Comparison of ENCODE assay signal across 17 cellular contexts in genomic region chr9:133527444-133527920, GRCh38. TPM values are rescaled to one million over a fixed set of nuclear protein-coding genes. Genes with fewer than 3 reads are reported as not detected.
DNase-seq lines count a peak whose midpoint lies in the region; ATAC-seq, FAIRE-seq and TF ChIP-seq lines count a peak whose summit lies in the region.
"Had no signal": no experiment of that assay in that cellular context is flagged by ENCODE, and none has a peak within 500 bp of the region (broad histone marks: within the 10 kb centered on the region; RNA-seq: fewer than 3 reads in every experiment).

No MANE protein-coding gene starts in this region.

- H3K27me3 ChIP-seq in ascending aorta: no peaks in the 10 kb centered on the region

- no peak overlapping the region for H3K9ac ChIP-seq in kidney (ENCODE audit: low read length in 2 of 2)

- in situ Hi-C loops in G401 (cut with HindIII; ENCODE audit: low sequenced_read_pairs): no loop called here

- H3K4me3 ChIP-seq in ascending aorta: peak overlapping the region; percentile 10 to 40
- H3K4me3 ChIP-seq in kidney (ENCODE audit: low read length in 2 of 2): no peak overlapping the region

- FAIRE-seq in kidney (lab: Jason Lieb, UNC): no peak

- intact Hi-C loops in ascending aorta (cut with DNase I): no loop called here
- intact Hi-C loops in kidney (cut with DNase I): no loop called here

- TF ChIP-seq CTCF in ascending aorta (IDR thresholded peaks at IDR 0.05): no peak
- no peak for TF ChIP-seq CTCF in kidney (IDR thresholded peaks at IDR 0.05; ENCODE audit: borderline replicate concordance, extremely low read depth, insufficient read depth)

- H3K9me3 ChIP-seq in ascending aorta (no peaks in the 10 kb centered on the region), kidney (ENCODE audit: control insufficient read depth in 1 of 2, low read length in 2 of 2) (no peaks in the 10 kb centered on the region)

- peaks cover 4 to 15% of the 10 kb centered on the region in 2 donors for H3K4me1 ChIP-seq in ascending aorta
- H3K4me1 ChIP-seq in kidney (ENCODE audit: control insufficient read depth in 1 of 2, insufficient read depth in 1 of 2, low read depth in 1 of 2, low read length in 2 of 2): peaks cover 18 to 36% of the 10 kb centered on the region in 2 donors

- no peaks in the 10 kb centered on the region for H3K36me3 ChIP-seq in ascending aorta
- no peaks in the 10 kb centered on the region for H3K36me3 ChIP-seq in kidney (ENCODE audit: control insufficient read depth in 1 of 2, insufficient read depth in 2 of 2, low read length in 2 of 2)

- peak; percentile 54 for DNase-seq in G401 (ENCODE audit: low spot score)
- DNase-seq in ascending aorta (ENCODE audit: low spot score in 2 of 2): no peak
- peak; percentile 89 for DNase-seq in kidney
- peak; percentile 42 for DNase-seq in retina
- no peak for DNase-seq in SK-N-DZ (ENCODE audit: low spot score)
- no peak for DNase-seq in stimulated activated naive CD4-positive, alpha-beta T cell (lab: John Stamatoyannopoulos, UW)
- DNase-seq in activated CD8-positive, alpha-beta memory T cell treated with anti-CD3 and anti-CD28 coated beads for 24 hours: no peak
- DNase-seq: activated B cell treated with CpG ODN at 0.5 μM for 24 hours; activated T-cell treated with anti-CD3 and anti-CD28 coated beads for 4 hours; amniotic stem cell; DMS79 treated with DMSO at 0.1 percent for 48 hours; foreskin melanocyte; islet precursor cell; Karpas-422; NCI-H187; stimulated activated CD4-positive, alpha-beta T cell treated with anti-CD3 and anti-CD28 coated beads, Interleukin-15, amount 100 ng/mL, for 24 hours had no signal

- ATAC-seq in GM21825 (IDR thresholded peaks at IDR 0.05; ENCODE audit: unreplicated experiment): no peak

- H3K27ac ChIP-seq in ascending aorta (no peak overlapping the region), kidney (ENCODE audit: low read depth in 2 of 2, low read length in 2 of 2) (peak overlapping the region in 1 of 2 donors; percentile 32)

RNA-seq across cellular contexts. Expression of gene MYMK, which starts 2.7 kb away (rescaled TPM):
- 0.64 TPM in 1 of 2 replicates, not detected in the other for total RNA-seq in G401 (2014; rRNA removed; shearing (Covaris generic))
- not detected for total RNA-seq in ascending aorta
- not detected for total RNA-seq in kidney
- not detected for polyA plus RNA-seq in kidney (ENCODE audit: insufficient read depth, low read depth, low replicate concordance)
- polyA plus RNA-seq in SK-N-DZ (2014; cell fraction: cytosol; rRNA removed): not detected in 2 replicates
- polyA plus RNA-seq in SK-N-DZ (2014; cell fraction: nucleus; rRNA removed): not detected in 2 replicates
- total RNA-seq: activated B cell treated with CpG ODN at 0.5 μM for 24 hours had no signal

RNA-seq across cellular contexts. Expression of gene ADAMTSL2, which starts 7.0 kb away (rescaled TPM):
- total RNA-seq in G401 (2014; rRNA removed; shearing (Covaris generic)): not detected in 2 replicates
- total RNA-seq in ascending aorta: 3.4 TPM
- 32.1 TPM for total RNA-seq in kidney
- 20.0 TPM for polyA plus RNA-seq in kidney (ENCODE audit: insufficient read depth, low read depth, low replicate concordance)
- polyA plus RNA-seq in SK-N-DZ (2014; cell fraction: cytosol; rRNA removed): 6.8 and 6.9 TPM in 2 replicates
- polyA plus RNA-seq in SK-N-DZ (2014; cell fraction: nucleus; rRNA removed): 9.5 and 10.8 TPM in 2 replicates
- total RNA-seq: activated B cell treated with CpG ODN at 0.5 μM for 24 hours had no signal

RNA-seq across cellular contexts. Expression of gene SLC2A6, which starts 48.6 kb away (rescaled TPM):
- 5.5 and 6.8 TPM in 2 replicates for total RNA-seq in G401 (2014; rRNA removed; shearing (Covaris generic))
- total RNA-seq in ascending aorta: 8.7 TPM
- total RNA-seq in kidney: 5.8 TPM
- 2.5 TPM for polyA plus RNA-seq in kidney (ENCODE audit: insufficient read depth, low read depth, low replicate concordance)
- polyA plus RNA-seq in SK-N-DZ (2014; cell fraction: cytosol; rRNA removed): 12.3 and 16.2 TPM in 2 replicates
- polyA plus RNA-seq in SK-N-DZ (2014; cell fraction: nucleus; rRNA removed): 11.7 and 14.6 TPM in 2 replicates

Comparison
In these comparisons a context has a peak if more than half of its experiments do, and no peak if none do; other contexts are left out.
1. DNase-seq: peak in G401 (single experiment), kidney (single experiment) and retina (single experiment); none in ascending aorta (0 of 2), SK-N-DZ (single experiment), stimulated activated naive CD4-positive, alpha-beta T cell (0 of 6) and activated CD8-positive, alpha-beta memory T cell treated with anti-CD3 and anti-CD28 coated beads for 24 hours (single experiment).
2. H3K4me3 ChIP-seq: peak in ascending aorta (2 of 2); none in kidney (0 of 2).